ENCODE assay signal across 1 cellular context in the genomic region with DNA sequence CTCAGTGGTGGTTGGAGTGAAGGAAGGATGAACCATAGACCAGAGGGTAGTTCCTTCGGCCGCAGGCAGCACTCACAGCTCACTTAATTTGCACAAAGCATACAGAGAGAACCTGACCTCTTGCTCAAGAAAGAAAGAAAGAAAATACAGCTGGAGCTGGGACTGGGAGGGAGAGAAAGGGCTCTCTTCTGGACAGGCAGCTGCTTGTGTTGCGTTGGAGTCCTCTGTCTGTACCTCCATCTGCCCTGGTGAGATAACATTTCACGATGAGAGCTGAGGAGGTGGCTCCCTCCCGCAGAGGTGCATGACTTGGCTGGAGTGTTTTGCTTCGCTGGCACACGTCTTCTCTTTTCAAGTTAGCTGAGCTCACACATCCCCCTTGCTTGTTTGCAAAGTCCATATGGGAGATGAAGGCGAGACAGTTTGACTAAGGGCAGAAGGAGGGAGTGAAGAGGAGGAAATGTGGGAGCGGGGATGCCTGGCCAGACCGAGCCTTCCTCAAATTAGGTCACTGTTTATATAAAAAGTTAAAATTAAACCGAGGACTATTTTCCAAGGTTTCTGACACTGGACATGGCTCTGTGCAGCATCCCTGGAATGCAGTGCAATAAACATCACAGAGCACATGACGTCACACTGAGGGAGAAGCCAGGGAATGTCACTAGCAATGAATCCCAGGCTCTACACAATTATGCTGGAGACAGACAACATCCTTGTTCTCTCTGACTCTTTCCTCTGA.
TF ChIP-seq lines count a peak whose summit lies in the region.

No MANE protein-coding gene starts in this region.

TF ChIP-seq in H1, 55 proteins besides CTCF, POLR2A, EP300 and RAD21:
- no peak for TF ChIP-seq SIN3A (conservative IDR thresholded peaks at IDR 0.05 in 1 of 2, IDR thresholded peaks at IDR 0.05 in 1 of 2; ENCODE audit: low read depth in 1 of 2, low read length in 2 of 2)
